12 cellular contexts compared by ENCODE assay signal in genomic region chr11:48025293-48025982, GRCh38. TPM values are rescaled to one million over a fixed set of nuclear protein-coding genes. Genes with fewer than 3 reads are reported as not detected.
A peak's percentile ranks its signal among the peaks of the same experiment; 100 is the strongest.
DNase-seq lines count a peak whose midpoint lies in the region; ATAC-seq and TF ChIP-seq lines count a peak whose summit lies in the region.
"Had no signal": no experiment of that assay in that cellular context is flagged by ENCODE, and none has a peak within 500 bp of the region (broad histone marks: within the 10 kb centered on the region; RNA-seq: fewer than 3 reads in every experiment).

No MANE protein-coding gene starts in this region.

- no peaks in the 10 kb centered on the region for H3K9me3 Mint-ChIP-seq in activated T-cell treated with anti-CD3 and anti-CD28 coated beads, Interleukin-2, amount 50 U/mL, for 24 hours
- no peaks in the 10 kb centered on the region for H3K9me3 Mint-ChIP-seq in WTC11
- H3K9me3 Mint-ChIP-seq in natural killer cell = no peaks in the 10 kb centered on the region

- ATAC-seq in WTC11 (no peak), natural killer cell (no peak), upper lobe of right lung (peak; percentile 37)

- peaks cover 51% of the 10 kb centered on the region for H3K4me1 Mint-ChIP-seq in activated T-cell treated with anti-CD3 and anti-CD28 coated beads, Interleukin-2, amount 50 U/mL, for 24 hours (ENCODE audit: low read depth)
- H3K4me1 Mint-ChIP-seq in WTC11 = peaks cover 42% of the 10 kb centered on the region
- H3K4me1 Mint-ChIP-seq in natural killer cell = peaks cover 60 to 73% of the 10 kb centered on the region in 2 donors

- H3K4me3 ChIP-seq in upper lobe of right lung = no peak overlapping the region
- H3K4me3 ChIP-seq: colonic mucosa, skin epidermis, suprapubic skin had no signal

- peaks cover 17% of the 10 kb centered on the region for H3K4me1 ChIP-seq in upper lobe of right lung

- DNase-seq in activated T-cell treated with anti-CD3 and anti-CD28 coated beads, Interleukin-2, amount 50 U/mL, for 24 hours = no peak
- DNase-seq in activated T-cell treated with anti-CD3 and anti-CD28 coated beads, Interleukin-2, amount 50 U/mL, for 48 hours = no peak
- no peak for DNase-seq in WTC11 (ENCODE audit: low spot score)
- DNase-seq in natural killer cell = no peak
- DNase-seq in upper lobe of right lung = no peak
- DNase-seq in AML-193 (lab: John Stamatoyannopoulos, UW) = no peak
- no peak for DNase-seq in stimulated activated CD8-positive, alpha-beta memory T cell treated with anti-CD3 and anti-CD28 coated beads, Interleukin-4, amount 100 ng/mL, for 48 hours
- DNase-seq in activated CD4-positive, alpha-beta T cell treated with anti-CD3 and anti-CD28 coated beads for 48 hours = no peak
- DNase-seq: colonic mucosa; naive thymus-derived CD4-positive, alpha-beta T cell had no signal

- H3K27ac Mint-ChIP-seq in activated T-cell treated with anti-CD3 and anti-CD28 coated beads, Interleukin-2, amount 50 U/mL, for 24 hours = peak overlapping the region; percentile 50
- H3K27ac Mint-ChIP-seq in WTC11 (peak overlapping the region; percentile 4), natural killer cell (peak overlapping the region; percentile 4 to 48)

- POLR2A ChIA-PET in WTC11 (lab: Charles Lee) = interaction anchor here (0.5 kb wide), 1 partner anchor 68 kb away, joined by 6 read pairs; no protein-coding TSS in a partner anchor

- no peaks in the 10 kb centered on the region for H3K9me3 ChIP-seq in upper lobe of right lung
- H3K9me3 ChIP-seq: colonic mucosa, suprapubic skin had no signal

- no peak overlapping the region for H3K4me3 Mint-ChIP-seq in activated T-cell treated with anti-CD3 and anti-CD28 coated beads, Interleukin-2, amount 50 U/mL, for 24 hours
- no peak overlapping the region for H3K4me3 Mint-ChIP-seq in WTC11
- no peak overlapping the region for H3K4me3 Mint-ChIP-seq in natural killer cell
- H3K4me3 Mint-ChIP-seq: naive thymus-derived CD4-positive, alpha-beta T cell had no signal

- H3K27me3 ChIP-seq in upper lobe of right lung = no peaks in the 10 kb centered on the region
- H3K27me3 ChIP-seq: colonic mucosa, suprapubic skin had no signal

- no peaks in the 10 kb centered on the region for H3K36me3 ChIP-seq in upper lobe of right lung
- H3K36me3 ChIP-seq: colonic mucosa, suprapubic skin had no signal

- TF ChIP-seq CTCF in WTC11 (IDR thresholded peaks at IDR 0.05) (no peak), natural killer cell (IDR thresholded peaks at IDR 0.05) (no peak), upper lobe of right lung (IDR thresholded peaks at IDR 0.05) (no peak)

- no peaks in the 10 kb centered on the region for H3K27me3 Mint-ChIP-seq in activated T-cell treated with anti-CD3 and anti-CD28 coated beads, Interleukin-2, amount 50 U/mL, for 24 hours
- H3K27me3 Mint-ChIP-seq in WTC11 (ENCODE audit: low read depth) (no peaks in the 10 kb centered on the region), natural killer cell (ENCODE audit: low read depth in 2 of 2) (no peaks in the 10 kb centered on the region)
- H3K27me3 Mint-ChIP-seq: naive thymus-derived CD4-positive, alpha-beta T cell had no signal

- no peak overlapping the region for H3K27ac ChIP-seq in upper lobe of right lung
- H3K27ac ChIP-seq: colonic mucosa, suprapubic skin had no signal

- CTCF ChIA-PET in WTC11 (lab: Charles Lee) = interaction anchor here (1.1 to 1.4 kb wide), 2 partner anchors 46 to 55 kb away, joined by 4 read pairs; no protein-coding TSS in a partner anchor

- intact Hi-C loops in natural killer cell (cut with micrococcal nuclease) (no loop called here), upper lobe of right lung (cut with DNase I) (no loop called here)

- peaks cover 24% of the 10 kb centered on the region for H3K36me3 Mint-ChIP-seq in activated T-cell treated with anti-CD3 and anti-CD28 coated beads, Interleukin-2, amount 50 U/mL, for 24 hours (ENCODE audit: low read depth)
- H3K36me3 Mint-ChIP-seq in WTC11 = no peaks in the 10 kb centered on the region
- no peaks in the 10 kb centered on the region for H3K36me3 Mint-ChIP-seq in natural killer cell

TF ChIP-seq in WTC11, 78 proteins besides CTCF, POLR2A, EP300 and RAD21 (continues in another document):
- TF ChIP-seq FOXP4 (CRISPR knock-in tag; IDR thresholded peaks at IDR 0.05) = no peak
- no peak for TF ChIP-seq GTF2I (CRISPR knock-in tag; conservative IDR thresholded peaks at IDR 0.05)
- TF ChIP-seq SMAD3 (CRISPR knock-in tag; IDR thresholded peaks at IDR 0.05; ENCODE audit: borderline replicate concordance) = no peak
- TF ChIP-seq ZNF416 (CRISPR knock-in tag; IDR thresholded peaks at IDR 0.05) = no peak
- TF ChIP-seq USF1 (CRISPR knock-in tag; IDR thresholded peaks at IDR 0.05) = no peak
- no peak for TF ChIP-seq HMGXB4 (CRISPR knock-in tag; IDR thresholded peaks at IDR 0.05)
- no peak for TF ChIP-seq FOXP1 (CRISPR knock-in tag; IDR thresholded peaks at IDR 0.05; ENCODE audit: borderline replicate concordance)
- TF ChIP-seq PRDM15 (CRISPR knock-in tag; IDR thresholded peaks at IDR 0.05) = no peak
- no peak for TF ChIP-seq GRHL2 (CRISPR knock-in tag; IDR thresholded peaks at IDR 0.05; ENCODE audit: insufficient replicate concordance, severe bottlenecking)

RNA-seq across cellular contexts. Expression of gene PTPRJ, which starts 45.1 kb away (rescaled TPM):
- total RNA-seq in WTC11 (2021) (17.1 to 19.5 TPM (median 17.9 TPM) in 3 replicates), natural killer cell (100 to 1,000 TPM; 110 to 127 (median 111) TPM), upper lobe of right lung (34.9 TPM)
